ENCODE assay signal across 10 cellular contexts in the genomic region with DNA sequence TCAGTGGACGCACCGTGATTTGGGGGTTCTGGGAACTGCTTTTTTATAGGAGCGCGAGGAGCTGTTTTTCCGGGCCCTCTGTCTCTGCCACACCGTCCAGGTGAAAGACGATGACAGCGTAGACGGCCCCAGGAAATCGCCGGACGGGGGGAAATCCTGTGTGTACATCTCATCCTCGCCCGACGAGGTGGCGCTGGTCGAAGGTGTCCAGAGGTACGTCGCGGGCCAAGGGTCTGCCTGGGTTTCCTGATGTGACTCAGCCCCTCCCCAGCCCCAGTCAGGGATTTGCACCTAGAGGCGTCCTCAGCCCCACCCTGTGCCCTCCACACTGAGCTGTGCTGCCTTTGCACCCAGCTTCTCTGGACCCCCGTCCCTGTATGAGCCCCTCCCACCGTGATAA.
"Had no signal": no experiment of that assay in that cellular context is flagged by ENCODE, and none has a peak within 500 bp of the region (broad histone marks: within the 10 kb centered on the region; RNA-seq: fewer than 3 reads in every experiment).

No MANE protein-coding gene starts in this region.

- H3K4me3 Mint-ChIP-seq: HFFc6, IgD-negative memory B cell had no signal

- H3K27ac ChIP-seq: GM23248, HL-60 had no signal

- H3K4me3 ChIP-seq: GM23248, HAP-1 had no signal

- H3K27ac Mint-ChIP-seq: HFFc6, IgD-negative memory B cell had no signal

- H3K4me1 Mint-ChIP-seq: IgD-negative memory B cell had no signal

- H3K9me3 Mint-ChIP-seq: IgD-negative memory B cell had no signal

- H3K27me3 Mint-ChIP-seq: IgD-negative memory B cell had no signal

- H2AFZ ChIP-seq: GM23248 had no signal

- ATAC-seq: HCT116, HepG2 had no signal

- H3K9ac ChIP-seq: GM23248 had no signal

- H3K9me3 ChIP-seq: HAP-1 had no signal

- DNase-seq: GM23248, GOT3, H7, HFFc6, KBM-7 had no signal
